Comparison of ENCODE assay signal across 12 cellular contexts in genomic region chr6:142841915-142842314, GRCh38.
DNase-seq lines count a peak whose midpoint lies in the region; ATAC-seq and TF ChIP-seq lines count a peak whose summit lies in the region.
"Had no signal": no experiment of that assay in that cellular context is flagged by ENCODE, and none has a peak within 500 bp of the region (broad histone marks: within the 10 kb centered on the region; RNA-seq: fewer than 3 reads in every experiment).

No MANE protein-coding gene starts in this region.

- peak overlapping the region; percentile 51 for H3K4me3 Mint-ChIP-seq in Calu3 (ENCODE audit: low read depth, unreplicated experiment)

- H3K36me3 ChIP-seq in Loucy (ENCODE audit: insufficient read depth, low read length) (no peaks in the 10 kb centered on the region; the same call in 1 of the 2 replicates), brain microvascular endothelial cell (replicated peaks) (no peaks in the 10 kb centered on the region), osteoblast (ENCODE audit: insufficient read depth, low read length) (no peaks in the 10 kb centered on the region), left lung (no peaks in the 10 kb centered on the region)
- H3K36me3 ChIP-seq: neutrophil, SJCRH30 had no signal

- intact Hi-C loops in Calu3 (cut with micrococcal nuclease; ENCODE audit: unreplicated experiment) = loop anchor here (10.0 kb wide), 2 partner anchors 103 to 147 kb away; partner anchors contain the start of gene HIVEP2
- intact Hi-C loops in left lung (cut with DNase I) = no loop called here

- H3K4me2 ChIP-seq in Loucy (ENCODE audit: low read depth, low read length, poor library complexity, severe bottlenecking) (peak overlapping the region; percentile 66), osteoblast (ENCODE audit: insufficient read depth, low read length) (peak overlapping the region; percentile 88)

- 0 out of 2 replicates have a peak, but pooled peaks cover 7% of the 10 kb centered on the region for H3F3A ChIP-seq in Loucy (ENCODE audit: low read depth)

- no peaks in the 10 kb centered on the region for H3K27me3 Mint-ChIP-seq in Calu3 (ENCODE audit: unreplicated experiment)

- DNase-seq in Calu3 (no peak), brain microvascular endothelial cell (no peak), osteoblast (ENCODE audit: insufficient read length, low spot score, missing footprints) (no peak), NCI-H2171 treated with DMSO at 0.1 percent for 48 hours (lab: John Stamatoyannopoulos, UW) (no peak), left lobe of liver (ENCODE audit: low spot score) (no peak), left lung (no peak)
- DNase-seq: cerebellar nuclear complex, NCI-H2107, SJCRH30 had no signal

- H2AFZ ChIP-seq in Loucy (ENCODE audit: low read length) (no peak overlapping the region), osteoblast (ENCODE audit: low read length) (no peak overlapping the region)

- H3K9me2 ChIP-seq in Loucy (replicated peaks; ENCODE audit: low read depth, low read length) = no peaks in the 10 kb centered on the region

- CTCF ChIA-PET in Calu3 (lab: Charles Lee) = interaction anchor here (1.7 kb wide), 1 partner anchor 43 kb away, joined by 3 read pairs; no protein-coding TSS in a partner anchor

- peaks cover 61% of the 10 kb centered on the region for H3K4me1 ChIP-seq in Loucy (ENCODE audit: insufficient read depth, low read length, poor library complexity, severe bottlenecking)
- H3K4me1 ChIP-seq in osteoblast (ENCODE audit: insufficient read depth, low read length) = peaks cover 63% of the 10 kb centered on the region
- H3K4me1 ChIP-seq in left lung = peaks cover 29 to 75% of the 10 kb centered on the region in 2 donors

- H3K4me3 ChIP-seq in Loucy (ENCODE audit: low read length, poor library complexity, severe bottlenecking) (peak overlapping the region; percentile 60), brain microvascular endothelial cell (ENCODE audit: low read depth, low read length) (no peak overlapping the region), osteoblast (ENCODE audit: insufficient read depth, low read length) (peak overlapping the region; percentile 60), left lung (no peak overlapping the region)
- H3K4me3 ChIP-seq: SJCRH30 had no signal

- H3K9me3 ChIP-seq in Loucy (ENCODE audit: insufficient read depth, low read depth, low read length) (no peaks in the 10 kb centered on the region), osteoblast (ENCODE audit: low read depth, low read length) (no peaks in the 10 kb centered on the region), left lung (no peaks in the 10 kb centered on the region)
- H3K9me3 ChIP-seq: neutrophil, SJCRH30 had no signal

- peaks cover 69% of the 10 kb centered on the region for H3K4me1 Mint-ChIP-seq in Calu3 (ENCODE audit: low read depth, unreplicated experiment)

- H3K36me3 Mint-ChIP-seq in Calu3 (ENCODE audit: insufficient read depth, unreplicated experiment) = peaks cover 24% of the 10 kb centered on the region

- H3K27ac Mint-ChIP-seq in Calu3 (ENCODE audit: unreplicated experiment) = peak overlapping the region; percentile 94

- BruUV-seq in Calu3 (replicated peaks; lab: Mats Ljungman, UMichigan) = no TSS peak

- no peaks in the 10 kb centered on the region for H3K9me3 Mint-ChIP-seq in Calu3 (ENCODE audit: low read depth, unreplicated experiment)

- in situ Hi-C loops in brain microvascular endothelial cell (cut with HindIII; ENCODE audit: low pct_ligation_motif_present, low sequenced_read_pairs) = no loop called here

- H3K27me3 ChIP-seq in Loucy (ENCODE audit: insufficient read depth, low read length, poor library complexity, severe bottlenecking) (no peaks in the 10 kb centered on the region), brain microvascular endothelial cell (replicated peaks) (no peaks in the 10 kb centered on the region), osteoblast (ENCODE audit: insufficient read depth, low read length) (no peaks in the 10 kb centered on the region), left lung (no peaks in the 10 kb centered on the region)
- H3K27me3 ChIP-seq: neutrophil, SJCRH30 had no signal

- H3K79me2 ChIP-seq in Loucy (ENCODE audit: insufficient read depth, low read length) (peaks cover 84% of the 10 kb centered on the region), osteoblast (ENCODE audit: insufficient read depth, low read length) (peaks cover 75% of the 10 kb centered on the region)

- H3K9ac ChIP-seq in Loucy (ENCODE audit: low read depth, low read length, poor library complexity, severe bottlenecking) = no peak overlapping the region

- H4K20me1 ChIP-seq in Loucy (ENCODE audit: insufficient read depth, low read length, poor library complexity, severe bottlenecking) (peaks cover 39% of the 10 kb centered on the region), osteoblast (ENCODE audit: insufficient read depth, low read length) (no peaks in the 10 kb centered on the region)

- TF ChIP-seq CTCF in Calu3 (IDR thresholded peaks at IDR 0.05; ENCODE audit: unreplicated experiment) (no peak), Loucy (conservative IDR thresholded peaks at IDR 0.05; ENCODE audit: low read length) (no peak), brain microvascular endothelial cell (IDR thresholded peaks at IDR 0.05; ENCODE audit: low read depth, low read length, missing control alignments) (no peak), osteoblast (IDR thresholded peaks at IDR 0.05; ENCODE audit: extremely low read depth, low read depth, low read length) (no peak), left lung (IDR thresholded peaks at IDR 0.05) (no peak)

- H3K27ac ChIP-seq in brain microvascular endothelial cell (peak overlapping the region; percentile 97), osteoblast (ENCODE audit: low read depth, low read length) (peak overlapping the region; percentile 94), left lung (peak overlapping the region in 1 of 2 donors; percentile 45)
- H3K27ac ChIP-seq: neutrophil, SJCRH30 had no signal

- ATAC-seq in GM21390 (IDR thresholded peaks at IDR 0.05; ENCODE audit: unreplicated experiment) (no peak), left lobe of liver (no peak), left lung (no peak)

Comparison
In these comparisons a context has a peak if more than half of its experiments do, and no peak if none do; other contexts are left out.
1. H3K4me3 ChIP-seq: peak in Loucy (single experiment) and osteoblast (single experiment); none in brain microvascular endothelial cell (single experiment) and left lung (0 of 2).